In genomic region chr14:91324606-91324950, GRCh38 we compare ENCODE assay signal across 8 cellular contexts.
A peak's percentile ranks its signal among the peaks of the same experiment; 100 is the strongest.
DNase-seq lines count a peak whose midpoint lies in the region; ATAC-seq and TF ChIP-seq lines count a peak whose summit lies in the region.
"Had no signal": no experiment of that assay in that cellular context is flagged by ENCODE, and none has a peak within 500 bp of the region (broad histone marks: within the 10 kb centered on the region; RNA-seq: fewer than 3 reads in every experiment).

No MANE protein-coding gene starts in this region.

- H3K9ac ChIP-seq in mesendoderm (ENCODE audit: low read length): no peak overlapping the region

- H4K5ac ChIP-seq in mesendoderm (ENCODE audit: low read length): no peak overlapping the region

- H3K79me1 ChIP-seq in mesendoderm (ENCODE audit: low read length): no peaks in the 10 kb centered on the region

- H2AK5ac ChIP-seq in mesendoderm (ENCODE audit: low read length): no peak overlapping the region

- H3K27ac ChIP-seq in gastroesophageal sphincter (peak overlapping the region in 3 of 4 donors; percentile 49 to 62 (median 59)), spleen (peak overlapping the region; percentile 84 to 96 (median 90)), mesendoderm (ENCODE audit: low read depth, low read length) (no peak overlapping the region)

- no peak overlapping the region for H2BK15ac ChIP-seq in mesendoderm (replicated peaks; ENCODE audit: low read depth)

- H3K4me1 ChIP-seq in gastroesophageal sphincter: peaks cover 0 to 30% (median 0%) of the 10 kb centered on the region in 3 donors
- peaks cover 25 to 97% (median 60%) of the 10 kb centered on the region in 6 donors for H3K4me1 ChIP-seq in spleen
- peaks cover 2% of the 10 kb centered on the region for H3K4me1 ChIP-seq in mesendoderm (ENCODE audit: control insufficient read depth, low read depth, low read length)

- H3K9me3 Mint-ChIP-seq in T-cell: no peaks in the 10 kb centered on the region

- H3K27me3 Mint-ChIP-seq in T-cell: no peaks in the 10 kb centered on the region

- H3K36me3 ChIP-seq in gastroesophageal sphincter (no peaks in the 10 kb centered on the region), spleen (peaks cover 0 to 88% (median 34%) of the 10 kb centered on the region in 6 donors), mesendoderm (ENCODE audit: control insufficient read depth, insufficient read depth, low read length) (no peaks in the 10 kb centered on the region)

- no peak overlapping the region for H4K8ac ChIP-seq in mesendoderm (ENCODE audit: low read depth, low read length)

- H2BK120ac ChIP-seq in mesendoderm (ENCODE audit: low read depth, low read length): no peak overlapping the region

- no peak overlapping the region for H3K23ac ChIP-seq in mesendoderm (ENCODE audit: low read length)

- peak overlapping the region in 2 of 3 donors; percentile 78 to 85 for H3K4me3 Mint-ChIP-seq in T-cell

- no peaks in the 10 kb centered on the region for H3K9me3 ChIP-seq in gastroesophageal sphincter
- no peaks in the 10 kb centered on the region for H3K9me3 ChIP-seq in spleen

- WGBS in gastroesophageal sphincter (ENCODE audit: low coverage in 1 of 2), 2 donors: 75% methylated on average over 4 of the region's 10 CpGs; no CpG with 5 or more reads in 1 of the 2 donors
- 80 to 88% (median 85%) methylated on average over 5 to 10 of the region's 10 CpGs for WGBS in spleen, 5 donors
- WGBS in mesendoderm (ENCODE audit: extremely low coverage, insufficient coverage, low lambda C conversion rate): no CpG with 5 or more reads among the region's 10 CpGs

- peak overlapping the region; percentile 96 to 98 for H3K27ac Mint-ChIP-seq in T-cell

- H3K4ac ChIP-seq in mesendoderm (ENCODE audit: low read depth, low read length): no peak overlapping the region

- peaks cover 32% of the 10 kb centered on the region for H3K36me3 Mint-ChIP-seq in T-cell

- H3K4me3 ChIP-seq in GM12864 (ENCODE audit: low read depth, low read length): peak overlapping the region; percentile 19; the same call in 1 of the 2 replicates
- H3K4me3 ChIP-seq in gastroesophageal sphincter: peak overlapping the region in 1 of 2 donors; percentile 43
- H3K4me3 ChIP-seq in spleen: peak overlapping the region in 2 of 8 donors; percentile 39 to 65
- H3K4me3 ChIP-seq in mesendoderm (ENCODE audit: low read length): no peak overlapping the region

- DNase-seq in GM12864 (ENCODE audit: low read depth) (no peak), T-cell (no peak), spleen (peak; percentile 83), AG08395 (ENCODE audit: low spot score) (no peak), DMS153 treated with DMSO at 0.1 percent for 48 hours (lab: John Stamatoyannopoulos, UW; ENCODE audit: unreplicated experiment) (no peak), mesendoderm (no peak)
- DNase-seq: NCI-H1092 treated with DMSO at 0.1 percent for 48 hours had no signal

- no peak overlapping the region for H3K56ac ChIP-seq in mesendoderm (ENCODE audit: low read length)

- H3K4me1 Mint-ChIP-seq in T-cell: peaks cover 84 to 88% (median 86%) of the 10 kb centered on the region in 3 donors

- H3K27me3 ChIP-seq in gastroesophageal sphincter (no peaks in the 10 kb centered on the region), spleen (replicated peaks in 1 of 7) (no peaks in the 10 kb centered on the region), mesendoderm (ENCODE audit: insufficient read depth, low read length, poor library complexity) (no peaks in the 10 kb centered on the region)

- ATAC-seq in T-cell (replicated peaks in 1 of 4) (no peak), gastroesophageal sphincter (no peak)

- POLR2A ChIA-PET in T-cell (lab: Charles Lee): interaction anchor here (0.6 to 1.3 kb wide), 3 partner anchors 20 to 91 kb away, joined by 4 to 8 read pairs (median 6); no protein-coding TSS in a partner anchor

- H2BK5ac ChIP-seq in mesendoderm (ENCODE audit: low read length): no peak overlapping the region

- TF ChIP-seq CTCF in GM12864 (IDR thresholded peaks at IDR 0.05; ENCODE audit: low read depth, low read length, missing control alignments) (no peak), gastroesophageal sphincter (IDR thresholded peaks at IDR 0.05) (no peak), spleen (IDR thresholded peaks at IDR 0.05 in 8 of 11, conservative IDR thresholded peaks at IDR 0.05 in 3 of 11) (no peak)

- TF ChIP-seq POLR2A in gastroesophageal sphincter (IDR thresholded peaks at IDR 0.05) (no peak), spleen (IDR thresholded peaks at IDR 0.05) (no peak)

- H3K18ac ChIP-seq in mesendoderm (ENCODE audit: low read length): no peak overlapping the region

- intact Hi-C loops in spleen (cut with DNase I; ENCODE audit: low total_unique reads): no loop called here

- TF ChIP-seq EP300 in gastroesophageal sphincter (IDR thresholded peaks at IDR 0.05): no peak

- H3K4me2 ChIP-seq in mesendoderm (ENCODE audit: low read length): no peak overlapping the region

- no peaks in the 10 kb centered on the region for H3K79me2 ChIP-seq in mesendoderm (ENCODE audit: control insufficient read depth, insufficient read depth, low read length)

- CTCF ChIA-PET in T-cell (lab: Charles Lee): interaction anchor here (0.9 to 4.4 kb wide), 9 partner anchors 9 to 103 kb away, joined by 3 to 32 read pairs (median 5); partner anchors contain the start of gene CCDC88C (in 1 of the 2)
